Comparison of ENCODE assay signal across 8 cellular contexts in the genomic region with DNA sequence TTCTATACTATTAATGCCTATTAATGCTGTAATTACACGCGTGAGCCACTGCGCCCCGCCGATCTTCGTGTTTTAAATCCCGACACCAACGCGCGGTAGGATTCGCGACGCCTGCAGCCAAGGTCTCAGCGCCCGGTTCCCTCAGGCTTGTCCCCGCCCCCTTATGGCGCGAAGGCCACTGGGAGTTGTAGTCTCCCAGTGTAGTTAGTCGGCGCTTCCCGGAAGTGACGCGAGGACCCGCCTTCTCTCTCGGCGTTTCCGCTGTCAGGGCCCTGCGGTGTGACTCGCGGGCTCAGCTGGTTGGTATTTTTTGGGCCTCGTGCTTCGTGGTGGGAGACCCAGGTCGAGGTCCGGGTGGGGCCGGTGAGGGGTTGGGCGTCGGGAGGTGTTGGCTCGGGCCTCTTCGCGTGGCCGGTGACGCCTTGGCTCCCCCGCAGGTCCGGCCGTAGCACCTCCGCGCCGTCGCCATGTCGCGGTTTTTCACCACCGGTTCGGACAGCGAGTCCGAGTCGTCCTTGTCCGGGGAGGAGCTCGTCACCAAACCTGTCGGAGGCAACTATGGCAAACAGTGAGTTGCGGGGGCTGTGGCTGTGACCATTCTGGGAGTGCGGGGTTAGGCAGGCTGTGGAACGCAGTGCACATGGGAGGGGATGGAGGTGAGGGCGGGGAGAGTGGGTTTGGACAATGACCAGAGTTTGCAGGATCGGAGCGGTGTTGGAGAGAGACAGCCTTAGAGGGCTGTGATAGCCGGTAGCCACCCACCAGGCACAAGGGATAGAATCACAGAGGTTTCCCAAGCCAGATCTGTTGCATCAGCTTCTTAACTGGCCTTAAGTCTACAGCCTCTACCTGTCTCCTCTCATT. TPM values are rescaled to one million over a fixed set of nuclear protein-coding genes. Genes with fewer than 3 reads are reported as not detected.
A peak's percentile ranks its signal among the peaks of the same experiment; 100 is the strongest.
DNase-seq lines count a peak whose midpoint lies in the region; ATAC-seq and TF ChIP-seq lines count a peak whose summit lies in the region.
"Not testable (repeated sequence)": the region's sequence is repeated elsewhere in the genome, so short reads cannot be mapped to it uniquely, and the experiment has no call there.

A gene with protein sequence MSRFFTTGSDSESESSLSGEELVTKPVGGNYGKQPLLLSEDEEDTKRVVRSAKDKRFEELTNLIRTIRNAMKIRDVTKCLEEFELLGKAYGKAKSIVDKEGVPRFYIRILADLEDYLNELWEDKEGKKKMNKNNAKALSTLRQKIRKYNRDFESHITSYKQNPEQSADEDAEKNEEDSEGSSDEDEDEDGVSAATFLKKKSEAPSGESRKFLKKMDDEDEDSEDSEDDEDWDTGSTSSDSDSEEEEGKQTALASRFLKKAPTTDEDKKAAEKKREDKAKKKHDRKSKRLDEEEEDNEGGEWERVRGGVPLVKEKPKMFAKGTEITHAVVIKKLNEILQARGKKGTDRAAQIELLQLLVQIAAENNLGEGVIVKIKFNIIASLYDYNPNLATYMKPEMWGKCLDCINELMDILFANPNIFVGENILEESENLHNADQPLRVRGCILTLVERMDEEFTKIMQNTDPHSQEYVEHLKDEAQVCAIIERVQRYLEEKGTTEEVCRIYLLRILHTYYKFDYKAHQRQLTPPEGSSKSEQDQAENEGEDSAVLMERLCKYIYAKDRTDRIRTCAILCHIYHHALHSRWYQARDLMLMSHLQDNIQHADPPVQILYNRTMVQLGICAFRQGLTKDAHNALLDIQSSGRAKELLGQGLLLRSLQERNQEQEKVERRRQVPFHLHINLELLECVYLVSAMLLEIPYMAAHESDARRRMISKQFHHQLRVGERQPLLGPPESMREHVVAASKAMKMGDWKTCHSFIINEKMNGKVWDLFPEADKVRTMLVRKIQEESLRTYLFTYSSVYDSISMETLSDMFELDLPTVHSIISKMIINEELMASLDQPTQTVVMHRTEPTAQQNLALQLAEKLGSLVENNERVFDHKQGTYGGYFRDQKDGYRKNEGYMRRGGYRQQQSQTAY (plus strand): TSS at position 245 of the 864 bp plus-strand sequence. CDS start 223 bp downstream, at position 468.

- H3F3A ChIP-seq in PC-3 (ENCODE audit: low read length, unreplicated experiment) = not testable (repeated sequence)

- not testable (repeated sequence) for H3K9ac ChIP-seq in PC-3 (ENCODE audit: low read length)

- ATAC-seq in GM21447 (IDR thresholded peaks at IDR 0.05; ENCODE audit: unreplicated experiment) (peak; percentile 98), HG03064 (IDR thresholded peaks at IDR 0.05; ENCODE audit: low read depth, unreplicated experiment) (peak; percentile 98), PC-3 (peak; percentile 99)
- peak; percentile 98 to 100 for ATAC-seq in naive thymus-derived CD8-positive, alpha-beta T cell

- not testable (repeated sequence) for H3K36me3 ChIP-seq in PC-3 (ENCODE audit: low read depth, low read length); ascending aorta; tibial nerve

- not testable (repeated sequence) for H3K9me3 ChIP-seq in PC-3 (ENCODE audit: low read length); ascending aorta; tibial nerve

- H3K36me3 Mint-ChIP-seq in naive thymus-derived CD8-positive, alpha-beta T cell = not testable (repeated sequence)

- not testable (repeated sequence) for H2AFZ ChIP-seq in PC-3 (ENCODE audit: low read length)

- no CpG with 5 or more reads among the region's 66 CpGs for WGBS in tibial nerve, 2 donors

- not testable (repeated sequence) for H3K27me3 ChIP-seq in PC-3 (ENCODE audit: low read length); ascending aorta; tibial nerve

- not testable (repeated sequence) for H4K20me1 ChIP-seq in PC-3 (ENCODE audit: low read length)

- H3K4me3 Mint-ChIP-seq in naive thymus-derived CD8-positive, alpha-beta T cell = peak within 1 kb of the TSS in 5 of 10 donors; percentile 51 to 75 (median 72)

- not testable (repeated sequence) for BruUV-seq in PC-3 (replicated peaks; lab: Mats Ljungman, UMichigan)

- intact Hi-C loops in PC-3 (cut with micrococcal nuclease); ascending aorta (cut with DNase I): not testable (repeated sequence)

- TF ChIP-seq CTCF in GM12865 (IDR thresholded peaks at IDR 0.05; ENCODE audit: insufficient read depth, low read depth, low read length, missing control alignments); PC-3 (conservative IDR thresholded peaks at IDR 0.05; ENCODE audit: low read depth, low read length); ascending aorta (IDR thresholded peaks at IDR 0.05); tibial nerve (IDR thresholded peaks at IDR 0.05): not testable (repeated sequence)

- not testable (repeated sequence) for TF ChIP-seq EP300 in tibial nerve (IDR thresholded peaks at IDR 0.05)

- H3K4me2 ChIP-seq in PC-3 (ENCODE audit: low read length) = not testable (repeated sequence)

- H3K27ac ChIP-seq in PC-3 (ENCODE audit: low read length); ascending aorta; tibial nerve: not testable (repeated sequence)

- CTCF ChIA-PET in PC-3 (lab: Charles Lee) = not testable (repeated sequence)

- H3K4me1 ChIP-seq in PC-3 (ENCODE audit: insufficient read depth, low read length); ascending aorta; tibial nerve: not testable (repeated sequence)

- H3K9me2 ChIP-seq in PC-3 (replicated peaks; ENCODE audit: low read length) = not testable (repeated sequence)

- not testable (repeated sequence) for H3K4me1 Mint-ChIP-seq in naive thymus-derived CD8-positive, alpha-beta T cell

- TF ChIP-seq POLR2A in tibial nerve (IDR thresholded peaks at IDR 0.05) = not testable (repeated sequence)

- H3K4me3 ChIP-seq in GM12865 (ENCODE audit: low read depth, low read length) (peak within 1 kb of the TSS; percentile 30; the same call in 1 of the 2 replicates), tibial nerve (peak within 1 kb of the TSS in 1 of 4 donors; percentile 42)
- H3K4me3 ChIP-seq in PC-3 (ENCODE audit: low read length); ascending aorta: not testable (repeated sequence)

- not testable (repeated sequence) for H3K79me2 ChIP-seq in PC-3 (ENCODE audit: low read length)

- not testable (repeated sequence) for DNase-seq in GM12865 (ENCODE audit: low read depth); PC-3; ascending aorta (ENCODE audit: low spot score in 2 of 2); glomerular endothelial cell (ENCODE audit: extremely low read depth, low read depth, low spot score); naive thymus-derived CD8-positive, alpha-beta T cell; tibial nerve (ENCODE audit: low spot score in 2 of 2)

- H3K27ac Mint-ChIP-seq in naive thymus-derived CD8-positive, alpha-beta T cell = peak within 1 kb of the TSS in 2 of 10 donors; percentile 33 to 80

- POLR2A ChIA-PET in PC-3 (lab: Charles Lee; ENCODE audit: unreplicated experiment); naive thymus-derived CD8-positive, alpha-beta T cell (lab: Charles Lee): not testable (repeated sequence)

- H3K9me3 Mint-ChIP-seq in naive thymus-derived CD8-positive, alpha-beta T cell = not testable (repeated sequence)

- H3K27me3 Mint-ChIP-seq in naive thymus-derived CD8-positive, alpha-beta T cell = not testable (repeated sequence)

RNA-seq across cellular contexts. Expression of the gene that starts here (rescaled TPM):
- 369 and 630 TPM in 2 replicates for total RNA-seq in PC-3 (2014; rRNA removed)
- total RNA-seq in ascending aorta = 356 TPM
- 164 and 168 TPM in 2 replicates for total RNA-seq in glomerular endothelial cell
- 100 to 1,000 TPM; 271 to 279 TPM for total RNA-seq in naive thymus-derived CD8-positive, alpha-beta T cell
- 100 to 1,000 TPM; 208 to 320 (median 221) TPM for polyA plus RNA-seq in naive thymus-derived CD8-positive, alpha-beta T cell
- total RNA-seq in tibial nerve = 100 to 1,000 TPM; 158 to 275 (median 197) TPM
